ENCODE assay signal across 14 cellular contexts in the genomic region with DNA sequence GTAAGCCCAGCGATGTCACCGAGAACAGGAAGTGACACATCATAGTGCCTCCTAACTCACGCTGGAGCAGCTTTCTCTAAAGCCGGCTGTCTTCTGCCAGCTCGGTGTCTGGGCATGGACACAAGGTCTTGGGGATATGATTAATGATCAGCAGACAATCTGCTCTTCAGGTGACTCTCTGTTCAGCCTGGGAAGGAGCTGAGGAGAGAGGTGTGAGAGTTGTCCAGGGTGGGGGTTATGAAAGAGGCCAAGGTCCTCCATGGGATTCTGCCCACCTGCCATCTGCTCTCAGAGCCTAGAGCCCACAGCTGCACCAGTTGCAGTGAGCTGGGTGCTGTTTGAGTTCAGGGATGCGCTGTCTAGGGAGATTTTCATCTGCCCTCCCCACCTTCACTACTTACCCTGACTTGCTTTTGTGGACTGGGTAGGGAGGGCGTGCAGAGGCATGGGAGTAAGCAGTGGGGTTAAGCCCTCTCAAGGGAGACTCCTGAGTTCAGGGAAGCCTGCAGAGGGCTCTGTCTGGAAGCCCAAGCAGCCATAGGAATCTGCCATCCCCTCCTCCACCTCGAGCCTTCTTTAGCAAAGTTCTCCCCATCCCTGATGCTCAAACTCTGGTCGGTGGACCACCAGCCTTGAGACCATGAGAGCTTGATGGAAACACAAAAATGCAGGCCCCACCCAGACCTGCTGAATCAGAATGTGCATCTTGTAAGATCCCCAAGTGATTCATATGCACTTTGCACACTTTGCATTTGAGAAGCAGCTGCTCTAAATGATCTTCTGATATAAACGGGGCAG.
DNase-seq lines count a peak whose midpoint lies in the region; ATAC-seq, FAIRE-seq and TF ChIP-seq lines count a peak whose summit lies in the region.
"Had no signal": no experiment of that assay in that cellular context is flagged by ENCODE, and none has a peak within 500 bp of the region (broad histone marks: within the 10 kb centered on the region; RNA-seq: fewer than 3 reads in every experiment).

No MANE protein-coding gene starts in this region.

- CTCF ChIA-PET in activated CD8-positive, alpha-beta memory T cell treated with anti-CD3 and anti-CD28 coated beads, Interleukin-2, amount 10 ng/mL, durations not matched to agents 7 days and 5 days (lab: Charles Lee) = interaction anchor here (0.6 kb wide), 1 partner anchor 20 kb away, joined by 4 read pairs; no protein-coding TSS in a partner anchor

- H3K9ac ChIP-seq in kidney (ENCODE audit: low read length in 2 of 2) = no peak overlapping the region

- no peaks in the 10 kb centered on the region for H3K27me3 Mint-ChIP-seq in chondrocyte (ENCODE audit: low read depth)
- H3K27me3 Mint-ChIP-seq in activated CD8-positive, alpha-beta memory T cell treated with anti-CD3 and anti-CD28 coated beads, Interleukin-2, amount 10 ng/mL, durations not matched to agents 7 days and 5 days = no peaks in the 10 kb centered on the region
- H3K27me3 Mint-ChIP-seq: effector memory CD8-positive, alpha-beta T cell; stimulated activated naive CD8-positive, alpha-beta T cell treated with anti-CD3 and anti-CD28 coated beads, Interleukin-15, Interleukin-2, amounts not matched to agents 100 ng/mL and 50 ng/mL, for 24 hours had no signal

- no peak for ATAC-seq in GM21360 (IDR thresholded peaks at IDR 0.05; ENCODE audit: unreplicated experiment)
- no peak for ATAC-seq in activated CD8-positive, alpha-beta memory T cell treated with anti-CD3 and anti-CD28 coated beads, Interleukin-2, amount 10 ng/mL, durations not matched to agents 7 days and 5 days
- ATAC-seq: activated T-cell treated with anti-CD3 and anti-CD28 coated beads, Interleukin-2, amount 50 U/mL, for 72 hours; effector memory CD8-positive, alpha-beta T cell had no signal

- FAIRE-seq in kidney (lab: Jason Lieb, UNC) = no peak

- H3K4me1 ChIP-seq in kidney (ENCODE audit: control insufficient read depth in 1 of 2, insufficient read depth in 1 of 2, low read depth in 1 of 2, low read length in 2 of 2) = peaks cover 0 to 2% of the 10 kb centered on the region in 2 donors
- no peaks in the 10 kb centered on the region for H3K4me1 ChIP-seq in right atrium auricular region

- peaks cover 54% of the 10 kb centered on the region for H3K4me1 Mint-ChIP-seq in chondrocyte (ENCODE audit: low read depth)
- H3K4me1 Mint-ChIP-seq in activated CD8-positive, alpha-beta memory T cell treated with anti-CD3 and anti-CD28 coated beads, Interleukin-2, amount 10 ng/mL, durations not matched to agents 7 days and 5 days = no peaks in the 10 kb centered on the region

- peak overlapping the region; percentile 95 for H3K27ac Mint-ChIP-seq in chondrocyte (ENCODE audit: unreplicated experiment)
- no peak overlapping the region for H3K27ac Mint-ChIP-seq in activated CD8-positive, alpha-beta memory T cell treated with anti-CD3 and anti-CD28 coated beads, Interleukin-2, amount 10 ng/mL, durations not matched to agents 7 days and 5 days
- H3K27ac Mint-ChIP-seq: activated T-cell treated with anti-CD3 and anti-CD28 coated beads, Interleukin-2, amount 50 U/mL, for 72 hours; effector memory CD8-positive, alpha-beta T cell; stimulated activated naive CD8-positive, alpha-beta T cell treated with anti-CD3 and anti-CD28 coated beads, Interleukin-15, Interleukin-2, amounts not matched to agents 100 ng/mL and 50 ng/mL, for 24 hours had no signal

- H3K4me3 ChIP-seq in kidney (ENCODE audit: low read length in 2 of 2) (no peak overlapping the region), right atrium auricular region (no peak overlapping the region)

- H3K27me3 ChIP-seq in right atrium auricular region = no peaks in the 10 kb centered on the region

- H3K36me3 ChIP-seq in kidney (ENCODE audit: control insufficient read depth in 1 of 2, insufficient read depth in 2 of 2, low read length in 2 of 2) (no peaks in the 10 kb centered on the region), right atrium auricular region (no peaks in the 10 kb centered on the region)

- peak; percentile 76 for DNase-seq in GM03348 (ENCODE audit: low spot score)
- DNase-seq in NCI-H524 (lab: John Stamatoyannopoulos, UW) = peak; percentile 84 to 87
- DNase-seq in chondrocyte (ENCODE audit: low spot score) = no peak
- peak; percentile 60 for DNase-seq in myocyte (ENCODE audit: low read depth)
- no peak for DNase-seq in kidney
- DNase-seq in right atrium auricular region (ENCODE audit: low spot score) = no peak
- no peak for DNase-seq in activated CD8-positive, alpha-beta memory T cell treated with anti-CD3 and anti-CD28 coated beads, Interleukin-2, amount 10 ng/mL, durations not matched to agents 7 days and 5 days
- DNase-seq: activated T-cell treated with anti-CD3 and anti-CD28 coated beads, Interleukin-2, amount 50 U/mL, for 72 hours; effector memory CD8-positive, alpha-beta T cell; NCI-H187 treated with DMSO at 0.1 percent for 48 hours; stimulated activated CD4-positive, alpha-beta T cell treated with anti-CD3 and anti-CD28 coated beads, Interleukin-12 subunit alpha, Interleukin-12 subunit beta, amount 100 ng/mL, for 4 hours had no signal

- H3K27ac ChIP-seq in kidney (ENCODE audit: low read depth in 2 of 2, low read length in 2 of 2) = no peak overlapping the region
- no peak overlapping the region for H3K27ac ChIP-seq in right atrium auricular region

- H3K36me3 Mint-ChIP-seq in chondrocyte (ENCODE audit: low read depth) = no peaks in the 10 kb centered on the region
- H3K36me3 Mint-ChIP-seq in activated CD8-positive, alpha-beta memory T cell treated with anti-CD3 and anti-CD28 coated beads, Interleukin-2, amount 10 ng/mL, durations not matched to agents 7 days and 5 days = no peaks in the 10 kb centered on the region
- H3K36me3 Mint-ChIP-seq: mesothelial cell of epicardium had no signal

- intact Hi-C loops in kidney (cut with DNase I) = no loop called here

- H3K4me3 Mint-ChIP-seq in chondrocyte (ENCODE audit: unreplicated experiment) = no peak overlapping the region
- H3K4me3 Mint-ChIP-seq in activated CD8-positive, alpha-beta memory T cell treated with anti-CD3 and anti-CD28 coated beads, Interleukin-2, amount 10 ng/mL, durations not matched to agents 7 days and 5 days = no peak overlapping the region
- H3K4me3 Mint-ChIP-seq: activated T-cell treated with anti-CD3 and anti-CD28 coated beads, Interleukin-2, amount 50 U/mL, for 72 hours; effector memory CD8-positive, alpha-beta T cell; mesothelial cell of epicardium; stimulated activated naive CD8-positive, alpha-beta T cell treated with anti-CD3 and anti-CD28 coated beads, Interleukin-15, Interleukin-2, amounts not matched to agents 100 ng/mL and 50 ng/mL, for 24 hours had no signal

- TF ChIP-seq CTCF in chondrocyte (IDR thresholded peaks at IDR 0.05) (no peak), kidney (IDR thresholded peaks at IDR 0.05; ENCODE audit: borderline replicate concordance, extremely low read depth, insufficient read depth) (no peak), right atrium auricular region (IDR thresholded peaks at IDR 0.05) (no peak)

- H3K9me3 ChIP-seq in kidney (ENCODE audit: control insufficient read depth in 1 of 2, low read length in 2 of 2) (no peaks in the 10 kb centered on the region), right atrium auricular region (no peaks in the 10 kb centered on the region)

- peaks cover 4% of the 10 kb centered on the region for H3K9me3 Mint-ChIP-seq in chondrocyte (ENCODE audit: low read depth)
- H3K9me3 Mint-ChIP-seq in activated CD8-positive, alpha-beta memory T cell treated with anti-CD3 and anti-CD28 coated beads, Interleukin-2, amount 10 ng/mL, durations not matched to agents 7 days and 5 days (ENCODE audit: low read depth) = no peaks in the 10 kb centered on the region
- H3K9me3 Mint-ChIP-seq: activated T-cell treated with anti-CD3 and anti-CD28 coated beads, Interleukin-2, amount 50 U/mL, for 72 hours; mesothelial cell of epicardium had no signal

Comparison
In these comparisons a context has a peak if more than half of its experiments do, and no peak if none do; other contexts are left out.
1. DNase-seq: peak in GM03348 (single experiment), NCI-H524 (2 of 2) and myocyte (single experiment); none in chondrocyte (single experiment), kidney (single experiment), right atrium auricular region (single experiment) and activated CD8-positive, alpha-beta memory T cell treated with anti-CD3 and anti-CD28 coated beads, Interleukin-2, amount 10 ng/mL, durations not matched to agents 7 days and 5 days (single experiment).